In genomic region chr17:38663125-38663751, GRCh38 we compare ENCODE assay signal across 8 cellular contexts. TPM values are rescaled to one million over a fixed set of nuclear protein-coding genes. Genes with fewer than 3 reads are reported as not detected.
DNase-seq lines count a peak whose midpoint lies in the region; ATAC-seq and TF ChIP-seq lines count a peak whose summit lies in the region.

No MANE protein-coding gene starts in this region.

- no peaks in the 10 kb centered on the region for H3K9me3 ChIP-seq in thoracic aorta

- peak; percentile 15 for TF ChIP-seq CTCF in thoracic aorta (IDR thresholded peaks at IDR 0.05)

- H3K27me3 ChIP-seq in thoracic aorta (replicated peaks; ENCODE audit: insufficient read depth), result no peaks in the 10 kb centered on the region

- no peak overlapping the region for H3K27ac ChIP-seq in thoracic aorta

- H3K36me3 ChIP-seq in thoracic aorta, result no peaks in the 10 kb centered on the region

- no peak for ATAC-seq in thoracic aorta (ENCODE audit: insufficient number of reproducible peaks, low FRiP score, low read depth)
- no peak for ATAC-seq in HG03354 (IDR thresholded peaks at IDR 0.05; ENCODE audit: poor library complexity, severe bottlenecking, unreplicated experiment)

- H3K4me3 ChIP-seq in thoracic aorta, result no peak overlapping the region

- DNase-seq in AG08395 (ENCODE audit: low spot score) (peak; percentile 52), GM19238 (ENCODE audit: insufficient read length, low spot score) (peak; percentile 52), NCI-H2107 (lab: John Stamatoyannopoulos, UW) (peak; percentile 73), UCSD-AML1 (lab: John Stamatoyannopoulos, UW; ENCODE audit: unreplicated experiment) (peak; percentile 71), dermis blood vessel endothelial cell (peak; percentile 75), medulla oblongata (ENCODE audit: extremely low spot score) (peak; percentile 83), thoracic aorta (ENCODE audit: low spot score) (no peak)

- no peaks in the 10 kb centered on the region for H3K4me1 ChIP-seq in thoracic aorta (ENCODE audit: control insufficient read depth in 1 of 2, low read depth in 2 of 2)

RNA-seq across cellular contexts. Expression of gene EPOP, which starts 11.5 kb away (rescaled TPM):
- total RNA-seq in dermis blood vessel endothelial cell (0.65 and 1.2 TPM in 2 replicates), thoracic aorta (1 to 10 TPM in 1 of 2 donors, under 1 TPM in 1; 0.54 to 3.3 TPM)

RNA-seq across cellular contexts. Expression of gene MLLT6, which starts 41.8 kb away (rescaled TPM):
- total RNA-seq in dermis blood vessel endothelial cell (23.9 and 25.9 TPM in 2 replicates), thoracic aorta (100 to 1,000 TPM; 113 to 201 TPM)

RNA-seq across cellular contexts. Expression of gene SRCIN1, which starts 57.5 kb away (rescaled TPM):
- total RNA-seq in dermis blood vessel endothelial cell (under 0.01 and 0.14 TPM in 2 replicates), thoracic aorta (not detected)
